Comparison of ENCODE assay signal across 23 cellular contexts in genomic region chr16:54244061-54244886, GRCh38. TPM values are rescaled to one million over a fixed set of nuclear protein-coding genes. Genes with fewer than 3 reads are reported as not detected.
DNase-seq lines count a peak whose midpoint lies in the region; ATAC-seq and TF ChIP-seq lines count a peak whose summit lies in the region.
"Had no signal": no experiment of that assay in that cellular context is flagged by ENCODE, and none has a peak within 500 bp of the region (broad histone marks: within the 10 kb centered on the region; RNA-seq: fewer than 3 reads in every experiment).

No MANE protein-coding gene starts in this region.

- H4K20me1 ChIP-seq in DND-41 (ENCODE audit: insufficient read depth, low read length): no peaks in the 10 kb centered on the region

- no TSS peak for BruUV-seq in Panc1 (replicated peaks; lab: Mats Ljungman, UMichigan)

- no peaks in the 10 kb centered on the region for H3K79me2 ChIP-seq in DND-41 (ENCODE audit: insufficient read depth, low read length)

- intact Hi-C loops in Panc1 (cut with micrococcal nuclease; ENCODE audit: unreplicated experiment): no loop called here

- TF ChIP-seq CTCF in DND-41 (IDR thresholded peaks at IDR 0.05; ENCODE audit: borderline replicate concordance, extremely low read depth, low read length, poor library complexity, severe bottlenecking): peak; percentile 86
- no peak for TF ChIP-seq CTCF in Panc1 (IDR thresholded peaks at IDR 0.05)

- DNase-seq in DND-41 (peak; percentile 91), Panc1 (ENCODE audit: low read depth, low spot score) (no peak), islet precursor cell (peak; percentile 33), HAP-1 (ENCODE audit: low spot score in 2 of 2) (no peak)
- peak; percentile 85 for DNase-seq in Jurkat, Clone E6-1 (ENCODE audit: low read depth, low spot score)
- no peak for DNase-seq in activated CD8-positive, alpha-beta memory T cell treated with anti-CD3 and anti-CD28 coated beads, Interleukin-2, amount 50 U/mL, for 4 hours
- DNase-seq: activated CD4-positive, alpha-beta T cell treated with anti-CD3 and anti-CD28 coated beads for 4 hours; activated CD8-positive, alpha-beta memory T cell treated with anti-CD3 and anti-CD28 coated beads, Interleukin-2, amount 10 ng/mL, durations not matched to agents 7 days and 5 days; brain microvascular endothelial cell; Calu3; cortex of kidney; GOT3; hippocampal formation; mesenchymal stem cell; natural killer cell; NCI-H1105; posterior cingulate gyrus; stimulated activated naive B cell treated with anti-CD40 and anti-IgM and Interleukin-4, amounts not matched to agents 10 μg/mL and 1 μg/mL and 100 μg/mL, for 72 hours; T1000; tibial artery had no signal

- H3K27me3 ChIP-seq in DND-41 (ENCODE audit: insufficient read depth, low read length, poor library complexity): no peaks in the 10 kb centered on the region
- no peaks in the 10 kb centered on the region for H3K27me3 ChIP-seq in Panc1 (ENCODE audit: control insufficient read depth, insufficient read depth, low read length)
- no peaks in the 10 kb centered on the region for H3K27me3 ChIP-seq in HAP-1 (ENCODE audit: low read depth)
- H3K27me3 ChIP-seq: brain microvascular endothelial cell, tibial artery had no signal

- CTCF ChIA-PET in Panc1 (lab: Charles Lee): no interaction called here

- H3K4me2 ChIP-seq in DND-41 (ENCODE audit: insufficient read depth, low read length): peak overlapping the region; percentile 42

- no peaks in the 10 kb centered on the region for H3K36me3 ChIP-seq in DND-41 (ENCODE audit: insufficient read depth, low read length)
- no peaks in the 10 kb centered on the region for H3K36me3 ChIP-seq in Panc1 (ENCODE audit: control insufficient read depth, insufficient read depth, low read length)
- no peaks in the 10 kb centered on the region for H3K36me3 ChIP-seq in HAP-1 (replicated peaks)
- H3K36me3 ChIP-seq: brain microvascular endothelial cell, tibial artery had no signal

- H3K27ac ChIP-seq in DND-41 (ENCODE audit: low read length): peak overlapping the region; percentile 89
- no peak overlapping the region for H3K27ac ChIP-seq in Panc1 (ENCODE audit: low read length)
- H3K27ac ChIP-seq: brain microvascular endothelial cell, tibial artery had no signal

- in situ Hi-C loops in Panc1 (cut with HindIII; ENCODE audit: low pct_unique_long_range_greater_than_20kb, low sequenced_read_pairs) (no loop called here), HAP-1 (cut with MboI; ENCODE audit: low sequenced_read_pairs) (no loop called here)

- peak overlapping the region; percentile 55 for H3K9ac ChIP-seq in DND-41 (ENCODE audit: low read depth, low read length)

- peaks cover 59% of the 10 kb centered on the region for H3K4me1 ChIP-seq in DND-41 (ENCODE audit: insufficient read depth, low read length)
- no peaks in the 10 kb centered on the region for H3K4me1 ChIP-seq in Panc1 (ENCODE audit: control insufficient read depth, insufficient read depth, low read length)
- no peaks in the 10 kb centered on the region for H3K4me1 ChIP-seq in HAP-1

- H3K9me3 ChIP-seq in DND-41 (ENCODE audit: insufficient read depth, low read length, severe bottlenecking) (no peaks in the 10 kb centered on the region), Panc1 (ENCODE audit: control insufficient read depth, insufficient read depth, low read depth, low read length) (no peaks in the 10 kb centered on the region), HAP-1 (no peaks in the 10 kb centered on the region)
- H3K9me3 ChIP-seq: tibial artery had no signal

- peak; percentile 95 for ATAC-seq in DND-41 (ENCODE audit: insufficient read depth, low read depth)
- peak; percentile 17; the same call in 1 of the 2 replicates for ATAC-seq in Panc1
- ATAC-seq in HG03378 (IDR thresholded peaks at IDR 0.05; ENCODE audit: unreplicated experiment): no peak
- ATAC-seq: activated CD8-positive, alpha-beta memory T cell treated with anti-CD3 and anti-CD28 coated beads, Interleukin-2, amount 10 ng/mL, durations not matched to agents 7 days and 5 days; natural killer cell; SK-N-SH treated with all-trans-retinoic acid at 6 μM for 48 hours; stimulated activated naive B cell treated with anti-CD40 and anti-IgM and Interleukin-4, amounts not matched to agents 10 μg/mL and 1 μg/mL and 100 μg/mL, for 72 hours had no signal

- POLR2A ChIA-PET in Panc1 (lab: Charles Lee): no interaction called here

- no peak overlapping the region; a peak in 1 of 4 replicates for H3K4me3 ChIP-seq in DND-41 (ENCODE audit: low read depth in 1 of 2, low read length in 2 of 2)
- no peak overlapping the region for H3K4me3 ChIP-seq in Jurkat, Clone E6-1 (ENCODE audit: low read length)
- H3K4me3 ChIP-seq in Panc1 (ENCODE audit: low read depth in 2 of 2, low read length in 2 of 2): no peak overlapping the region
- no peak overlapping the region for H3K4me3 ChIP-seq in HAP-1
- H3K4me3 ChIP-seq: tibial artery had no signal

- peak overlapping the region; percentile 66 for H2AFZ ChIP-seq in DND-41 (ENCODE audit: low read depth, low read length)

RNA-seq across cellular contexts. Expression of gene IRX3, which starts 42.3 kb away (rescaled TPM):
- polyA plus RNA-seq in Jurkat, Clone E6-1 (2012; ENCODE audit: insufficient read depth, insufficient read length): 51.0 TPM
- total RNA-seq in Panc1 (2021; ENCODE audit: unreplicated experiment): 7.0 TPM
- polyA plus RNA-seq in Panc1 (2012; ENCODE audit: insufficient read length): 6.5 TPM
- total RNA-seq: G401, natural killer cell had no signal

Comparison
In these comparisons a context has a peak if more than half of its experiments do, and no peak if none do; other contexts are left out.
1. DNase-seq: peak in DND-41 (single experiment), Jurkat, Clone E6-1 (single experiment) and islet precursor cell (single experiment); none in Panc1 (single experiment), activated CD8-positive, alpha-beta memory T cell treated with anti-CD3 and anti-CD28 coated beads, Interleukin-2, amount 50 U/mL, for 4 hours (single experiment) and HAP-1 (0 of 2).